27 cellular contexts compared by ENCODE assay signal in genomic region chr10:60405172-60405571, GRCh38.
"Had no signal": no experiment of that assay in that cellular context is flagged by ENCODE, and none has a peak within 500 bp of the region (broad histone marks: within the 10 kb centered on the region; RNA-seq: fewer than 3 reads in every experiment).

No MANE protein-coding gene starts in this region.

- H3K27ac ChIP-seq: colonic mucosa, epithelial cell of prostate, esophagus squamous epithelium, gastrocnemius medialis, heart right ventricle, left lung, lower lobe of right lung had no signal

- H3K4me3 Mint-ChIP-seq: dendritic cell treated with granulocyte-macrophage colony-stimulating factor and Interleukin-4, amounts not matched to agents 40 ng/mL and 50 ng/mL, for 4 days; effector memory CD8-positive, alpha-beta T cell; endodermal cell; mesothelial cell of epicardium; naive thymus-derived CD4-positive, alpha-beta T cell had no signal

- H3K9me3 Mint-ChIP-seq: dendritic cell treated with granulocyte-macrophage colony-stimulating factor and Interleukin-4, amounts not matched to agents 40 ng/mL and 50 ng/mL, for 4 days; effector memory CD8-positive, alpha-beta T cell; endodermal cell had no signal

- H3K4me1 ChIP-seq: colonic mucosa, gastrocnemius medialis, left lung, lower lobe of right lung had no signal

- H3K27ac Mint-ChIP-seq: dendritic cell treated with granulocyte-macrophage colony-stimulating factor and Interleukin-4, amounts not matched to agents 40 ng/mL and 50 ng/mL, for 4 days; endodermal cell; mesothelial cell of epicardium; naive thymus-derived CD4-positive, alpha-beta T cell had no signal

- H3K36me3 ChIP-seq: colonic mucosa, esophagus squamous epithelium, gastrocnemius medialis, heart right ventricle, left lung, lower lobe of right lung had no signal

- H3K27me3 Mint-ChIP-seq: dendritic cell treated with granulocyte-macrophage colony-stimulating factor and Interleukin-4, amounts not matched to agents 40 ng/mL and 50 ng/mL, for 4 days; effector memory CD8-positive, alpha-beta T cell; naive thymus-derived CD4-positive, alpha-beta T cell had no signal

- FAIRE-seq: endometrium, islet of Langerhans, keratinocyte had no signal

- DNase-seq: colonic mucosa; cortex of kidney; effector CD8-positive, alpha-beta T cell; effector memory CD8-positive, alpha-beta T cell; endodermal cell; erythroblast; esophagus squamous epithelium; foreskin fibroblast; foreskin melanocyte; gastrocnemius medialis; glutamatergic neuron; head of caudate nucleus; heart right ventricle; hippocampal formation; left cardiac atrium; left lung; left ventricle myocardium superior; lower lobe of right lung; mesenchymal stem cell; naive thymus-derived CD4-positive, alpha-beta T cell had no signal

- H3K9me3 ChIP-seq: colonic mucosa, esophagus squamous epithelium, gastrocnemius medialis, left lung, lower lobe of right lung had no signal

- H3K4me3 ChIP-seq: colonic mucosa, esophagus squamous epithelium, gastrocnemius medialis, heart right ventricle, left lung, lower lobe of right lung had no signal

- H3K27me3 ChIP-seq: colonic mucosa, esophagus squamous epithelium, gastrocnemius medialis, heart right ventricle, left lung had no signal

- ATAC-seq: effector memory CD8-positive, alpha-beta T cell; esophagus mucosa; gastrocnemius medialis; heart right ventricle; left cardiac atrium; left lung; left ventricle myocardium superior; lower lobe of right lung; naive thymus-derived CD4-positive, alpha-beta T cell had no signal

- H3K4me1 Mint-ChIP-seq: endodermal cell had no signal
